In genomic region chr17:67573987-67574657, GRCh38 we compare ENCODE assay signal across 19 cellular contexts.
DNase-seq lines count a peak whose midpoint lies in the region; ATAC-seq and TF ChIP-seq lines count a peak whose summit lies in the region.
"Had no signal": no experiment of that assay in that cellular context is flagged by ENCODE, and none has a peak within 500 bp of the region (broad histone marks: within the 10 kb centered on the region; RNA-seq: fewer than 3 reads in every experiment).

No MANE protein-coding gene starts in this region.

- ATAC-seq in natural killer cell treated with Interleukin-12 subunit alpha and Interleukin-12 subunit beta and Interleukin-15 and Interleukin-18, amount 100 ng/mL, for 72 hours, result no peak
- ATAC-seq in natural killer cell (no peak), HG02610 (IDR thresholded peaks at IDR 0.05; ENCODE audit: unreplicated experiment) (peak; percentile 5), body of pancreas (no peak), T-cell (replicated peaks in 1 of 4) (no peak)
- ATAC-seq: activated CD8-positive, alpha-beta memory T cell treated with anti-CD3 and anti-CD28 coated beads, Interleukin-2, amount 10 ng/mL, durations not matched to agents 7 days and 5 days; heart right ventricle; T-helper 17 cell had no signal

- no TSS peak for BruUV-seq in A673 (replicated peaks; lab: Mats Ljungman, UMichigan)

- H3K4me1 ChIP-seq in body of pancreas (peaks cover 18% of the 10 kb centered on the region), A673 (ENCODE audit: insufficient read depth, low read length, poor library complexity, severe bottlenecking) (no peaks in the 10 kb centered on the region), esophagus squamous epithelium (peaks cover 2 to 13% (median 9%) of the 10 kb centered on the region in 3 donors)
- H3K4me1 ChIP-seq: breast epithelium had no signal

- 81 to 84% methylated on average over 4 of the region's 4 CpGs for WGBS in body of pancreas, 2 donors
- WGBS in esophagus squamous epithelium, 2 donors, result 89 to 92% methylated on average over 4 of the region's 4 CpGs

- H3K27ac ChIP-seq in body of pancreas, result peak overlapping the region in 3 of 4 donors; percentile 22 to 57 (median 47)
- no peak overlapping the region for H3K27ac ChIP-seq in A673 (ENCODE audit: low read depth, low read length, poor library complexity, severe bottlenecking)
- no peak overlapping the region for H3K27ac ChIP-seq in esophagus squamous epithelium
- H3K27ac ChIP-seq: breast epithelium, heart right ventricle had no signal

- no peaks in the 10 kb centered on the region for H3K36me3 ChIP-seq in body of pancreas (replicated peaks in 1 of 2; ENCODE audit: insufficient read depth in 1 of 2, low read depth in 2 of 2)
- no peaks in the 10 kb centered on the region for H3K36me3 ChIP-seq in A673 (ENCODE audit: insufficient read depth, low read length, poor library complexity, severe bottlenecking)
- peaks cover 0 to 9% (median 0%) of the 10 kb centered on the region in 3 donors for H3K36me3 ChIP-seq in esophagus squamous epithelium
- H3K36me3 ChIP-seq: breast epithelium had no signal

- no peaks in the 10 kb centered on the region for H3K27me3 ChIP-seq in body of pancreas
- H3K27me3 ChIP-seq in A673 (replicated peaks; ENCODE audit: insufficient read depth, low read depth, low read length, poor library complexity), result no peaks in the 10 kb centered on the region
- H3K27me3 ChIP-seq in esophagus squamous epithelium, result peaks cover 0 to 30% (median 0%) of the 10 kb centered on the region in 4 donors
- H3K27me3 ChIP-seq: breast epithelium, heart right ventricle had no signal

- no peak for TF ChIP-seq POLR2A in body of pancreas (IDR thresholded peaks at IDR 0.05)
- TF ChIP-seq POLR2A in esophagus squamous epithelium (IDR thresholded peaks at IDR 0.05), result no peak

- H3K4me1 Mint-ChIP-seq in natural killer cell treated with Interleukin-12 subunit alpha and Interleukin-12 subunit beta and Interleukin-15 and Interleukin-18, amount 100 ng/mL, for 72 hours (ENCODE audit: low read depth in 2 of 2), result peaks cover 28% of the 10 kb centered on the region in 2 donors
- peaks cover 39 to 41% of the 10 kb centered on the region in 2 donors for H3K4me1 Mint-ChIP-seq in natural killer cell
- H3K4me1 Mint-ChIP-seq in T-cell, result peaks cover 29 to 45% (median 40%) of the 10 kb centered on the region in 3 donors

- H3K9me3 ChIP-seq in body of pancreas, result no peaks in the 10 kb centered on the region
- H3K9me3 ChIP-seq in A673 (ENCODE audit: low read depth, low read length, poor library complexity, severe bottlenecking), result no peaks in the 10 kb centered on the region
- no peaks in the 10 kb centered on the region for H3K9me3 ChIP-seq in esophagus squamous epithelium
- H3K9me3 ChIP-seq: breast epithelium, heart right ventricle had no signal

- intact Hi-C loops in natural killer cell (cut with micrococcal nuclease) (no loop called here), body of pancreas (cut with DNase I) (no loop called here), cardiac septum (cut with DNase I) (no loop called here), A673 (cut with micrococcal nuclease; ENCODE audit: unreplicated experiment) (no loop called here), esophagus squamous epithelium (cut with DNase I) (no loop called here)

- TF ChIP-seq CTCF in natural killer cell (IDR thresholded peaks at IDR 0.05) (no peak), body of pancreas (IDR thresholded peaks at IDR 0.05) (no peak), A673 (conservative IDR thresholded peaks at IDR 0.05; ENCODE audit: low read depth, low read length) (no peak), esophagus squamous epithelium (IDR thresholded peaks at IDR 0.05) (no peak)

- POLR2A ChIA-PET in A673 (lab: Charles Lee; ENCODE audit: low non-redundant PET) (no interaction called here), T-cell (lab: Charles Lee) (no interaction called here)

- no peak for DNase-seq in natural killer cell treated with Interleukin-12 subunit alpha and Interleukin-12 subunit beta and Interleukin-15 and Interleukin-18, amount 100 ng/mL, for 72 hours (ENCODE audit: low spot score)
- DNase-seq in natural killer cell (no peak), body of pancreas (no peak), cardiac septum (ENCODE audit: low spot score) (no peak), A673 (ENCODE audit: low spot score) (no peak), T-cell (no peak), esophagus squamous epithelium (lab: John Stamatoyannopoulos, UW) (no peak)
- DNase-seq: activated CD8-positive, alpha-beta memory T cell treated with anti-CD3 and anti-CD28 coated beads, Interleukin-2, amount 10 ng/mL, durations not matched to agents 7 days and 5 days; activated naive CD4-positive, alpha-beta T cell treated with anti-CD3 and anti-CD28 coated beads, Interleukin-2, amount 50 U/mL, for 16 hours; COR-L47; GF-D8; heart right ventricle; islet precursor cell; NCI-H1417; NK-92 treated with Interleukin-12 subunit alpha and Interleukin-12 subunit beta, amount 100 ng/mL, for 24 hours; T-helper 17 cell had no signal

- no peak overlapping the region for H3K4me3 Mint-ChIP-seq in natural killer cell treated with Interleukin-12 subunit alpha and Interleukin-12 subunit beta and Interleukin-15 and Interleukin-18, amount 100 ng/mL, for 72 hours
- H3K4me3 Mint-ChIP-seq in natural killer cell, result no peak overlapping the region
- H3K4me3 Mint-ChIP-seq in T-cell, result no peak overlapping the region
- H3K4me3 Mint-ChIP-seq: activated CD8-positive, alpha-beta memory T cell treated with anti-CD3 and anti-CD28 coated beads, Interleukin-2, amount 10 ng/mL, durations not matched to agents 7 days and 5 days; neural crest cell; T-helper 17 cell had no signal

- no peak overlapping the region for H3K4me3 ChIP-seq in body of pancreas
- no peak overlapping the region for H3K4me3 ChIP-seq in A673 (ENCODE audit: low read depth, low read length, poor library complexity, severe bottlenecking)
- no peak overlapping the region for H3K4me3 ChIP-seq in esophagus squamous epithelium
- H3K4me3 ChIP-seq: breast epithelium, heart right ventricle had no signal

- no peaks in the 10 kb centered on the region for H3K36me3 Mint-ChIP-seq in natural killer cell treated with Interleukin-12 subunit alpha and Interleukin-12 subunit beta and Interleukin-15 and Interleukin-18, amount 100 ng/mL, for 72 hours
- H3K36me3 Mint-ChIP-seq in natural killer cell, result no peaks in the 10 kb centered on the region
- H3K36me3 Mint-ChIP-seq in T-cell, result peaks cover 35% of the 10 kb centered on the region

- CTCF ChIA-PET in A673 (lab: Charles Lee), result no interaction called here
- CTCF ChIA-PET in T-cell (lab: Charles Lee), result no interaction called here

- no peaks in the 10 kb centered on the region for H3K9me3 Mint-ChIP-seq in natural killer cell treated with Interleukin-12 subunit alpha and Interleukin-12 subunit beta and Interleukin-15 and Interleukin-18, amount 100 ng/mL, for 72 hours
- H3K9me3 Mint-ChIP-seq in natural killer cell (no peaks in the 10 kb centered on the region), T-cell (no peaks in the 10 kb centered on the region)
- H3K9me3 Mint-ChIP-seq: neural crest cell had no signal

- H3K27ac Mint-ChIP-seq in natural killer cell treated with Interleukin-12 subunit alpha and Interleukin-12 subunit beta and Interleukin-15 and Interleukin-18, amount 100 ng/mL, for 72 hours, result peak overlapping the region; percentile 32 to 34
- H3K27ac Mint-ChIP-seq in natural killer cell, result peak overlapping the region in 1 of 2 donors; percentile 66
- no peak overlapping the region for H3K27ac Mint-ChIP-seq in T-cell
- H3K27ac Mint-ChIP-seq: activated CD8-positive, alpha-beta memory T cell treated with anti-CD3 and anti-CD28 coated beads, Interleukin-2, amount 10 ng/mL, durations not matched to agents 7 days and 5 days had no signal

- no peaks in the 10 kb centered on the region for H3K27me3 Mint-ChIP-seq in natural killer cell treated with Interleukin-12 subunit alpha and Interleukin-12 subunit beta and Interleukin-15 and Interleukin-18, amount 100 ng/mL, for 72 hours
- H3K27me3 Mint-ChIP-seq in natural killer cell (ENCODE audit: low read depth in 2 of 2) (no peaks in the 10 kb centered on the region), T-cell (no peaks in the 10 kb centered on the region)
- H3K27me3 Mint-ChIP-seq: activated CD8-positive, alpha-beta memory T cell treated with anti-CD3 and anti-CD28 coated beads, Interleukin-2, amount 10 ng/mL, durations not matched to agents 7 days and 5 days; T-helper 17 cell had no signal

Comparison
In these comparisons a context has a peak if more than half of its experiments do, and no peak if none do; other contexts are left out.
1. H3K27ac Mint-ChIP-seq: peak in natural killer cell treated with Interleukin-12 subunit alpha and Interleukin-12 subunit beta and Interleukin-15 and Interleukin-18, amount 100 ng/mL, for 72 hours (2 of 2); none in T-cell (0 of 2).
2. H3K27ac ChIP-seq: peak in body of pancreas (3 of 4); none in A673 (single experiment) and esophagus squamous epithelium (0 of 4).